27 cellular contexts compared by ENCODE assay signal in genomic region chr10:13296476-13296875, GRCh38.
"Had no signal": no experiment of that assay in that cellular context is flagged by ENCODE, and none has a peak within 500 bp of the region (broad histone marks: within the 10 kb centered on the region; RNA-seq: fewer than 3 reads in every experiment).

No MANE protein-coding gene starts in this region.

- DNase-seq: activated CD4-positive, alpha-beta T cell treated with anti-CD3 and anti-CD28 coated beads, Interleukin-2, amount 10 ng/mL, durations not matched to agents 24 days and 14 days; activated CD4-positive, alpha-beta T cell treated with anti-CD3 and anti-CD28 coated beads, Interleukin-2, amount 50 U/mL, for 4 hours; activated CD8-positive, alpha-beta T cell treated with anti-CD3 and anti-CD28 coated beads for 36 hours; activated effector memory CD4-positive, alpha-beta T cell treated with Interleukin-2 at 50 U/mL for 16 hours; activated naive CD4-positive, alpha-beta T cell treated with anti-CD3 and anti-CD28 coated beads, Interleukin-2, amount 10 ng/mL, durations not matched to agents 7 days and 5 days; activated T-cell treated with anti-CD3 and anti-CD28 coated beads, Interleukin-2, amount 50 U/mL, for 4 hours; amniotic stem cell; aorta; brain microvascular endothelial cell; central memory CD4-positive, alpha-beta T cell; NCI-H1105; NCI-H1417 treated with DMSO at 0.1 percent for 48 hours; NCI-H1930; NCI-H2081 treated with DMSO at 0.1 percent for 48 hours; NCI-H345; NCI-H524 treated with DMSO at 0.1 percent for 48 hours; SIG-M5; T-cell; T-helper 17 cell; WERI-Rb-1 had no signal

- H3K4me2 ChIP-seq: KMS-11 had no signal

- H3K27ac Mint-ChIP-seq: activated CD4-positive, alpha-beta T cell treated with anti-CD3 and anti-CD28 coated beads, Interleukin-2, amount 10 ng/mL, durations not matched to agents 24 days and 14 days; activated CD8-positive, alpha-beta T cell treated with anti-CD3 and anti-CD28 coated beads for 36 hours; activated naive CD4-positive, alpha-beta T cell treated with anti-CD3 and anti-CD28 coated beads, Interleukin-2, amount 10 ng/mL, durations not matched to agents 7 days and 5 days; activated naive CD8-positive, alpha-beta T cell; activated T-helper 1 cell treated with anti-CD3 and anti-CD28 coated beads, Interleukin-12 subunit alpha, Interleukin-12 subunit beta, Interleukin-2, Interleukin-4 antibody, amounts not matched to agents 30 ng/mL and 10 ng/mL and 1 ng/mL, durations not matched to agents 14 hours and 24 hours and 36 hours; T-helper 17 cell had no signal

- H3K27me3 ChIP-seq: brain microvascular endothelial cell had no signal

- H3K27ac ChIP-seq: brain microvascular endothelial cell, KMS-11, RWPE1, WERI-Rb-1 had no signal

- H3K9me3 Mint-ChIP-seq: activated CD4-positive, alpha-beta T cell treated with anti-CD3 and anti-CD28 coated beads, Interleukin-2, amount 10 ng/mL, durations not matched to agents 24 days and 14 days; activated CD8-positive, alpha-beta T cell treated with anti-CD3 and anti-CD28 coated beads for 36 hours; activated naive CD4-positive, alpha-beta T cell treated with anti-CD3 and anti-CD28 coated beads, Interleukin-2, amount 10 ng/mL, durations not matched to agents 7 days and 5 days; activated T-cell treated with anti-CD3 and anti-CD28 coated beads, Interleukin-2, amount 50 U/mL, for 4 hours; activated T-helper 1 cell treated with anti-CD3 and anti-CD28 coated beads, Interleukin-12 subunit alpha, Interleukin-12 subunit beta, Interleukin-2, Interleukin-4 antibody, amounts not matched to agents 30 ng/mL and 10 ng/mL and 1 ng/mL, durations not matched to agents 14 hours and 24 hours and 36 hours; T-cell had no signal

- H3K27me3 Mint-ChIP-seq: activated CD4-positive, alpha-beta T cell treated with anti-CD3 and anti-CD28 coated beads, Interleukin-2, amount 10 ng/mL, durations not matched to agents 24 days and 14 days; activated CD8-positive, alpha-beta T cell treated with anti-CD3 and anti-CD28 coated beads for 36 hours; activated naive CD4-positive, alpha-beta T cell treated with anti-CD3 and anti-CD28 coated beads, Interleukin-2, amount 10 ng/mL, durations not matched to agents 7 days and 5 days; activated naive CD8-positive, alpha-beta T cell; T-cell; T-helper 17 cell had no signal

- ATAC-seq: activated CD8-positive, alpha-beta T cell treated with anti-CD3 and anti-CD28 coated beads for 36 hours; activated T-cell treated with anti-CD3 and anti-CD28 coated beads, Interleukin-2, amount 50 U/mL, for 4 hours; Panc1; Right ventricle myocardium inferior; SK-N-SH treated with all-trans-retinoic acid at 6 μM for 48 hours; T-cell; T-helper 17 cell had no signal

- H3K36me3 ChIP-seq: brain microvascular endothelial cell, WERI-Rb-1 had no signal

- H3K9ac ChIP-seq: KMS-11 had no signal

- H3K4me3 Mint-ChIP-seq: activated CD4-positive, alpha-beta T cell treated with anti-CD3 and anti-CD28 coated beads, Interleukin-2, amount 10 ng/mL, durations not matched to agents 24 days and 14 days; activated CD8-positive, alpha-beta T cell treated with anti-CD3 and anti-CD28 coated beads for 36 hours; activated naive CD4-positive, alpha-beta T cell treated with anti-CD3 and anti-CD28 coated beads, Interleukin-2, amount 10 ng/mL, durations not matched to agents 7 days and 5 days; activated naive CD8-positive, alpha-beta T cell; activated T-cell treated with anti-CD3 and anti-CD28 coated beads, Interleukin-2, amount 50 U/mL, for 4 hours; activated T-helper 1 cell treated with anti-CD3 and anti-CD28 coated beads, Interleukin-12 subunit alpha, Interleukin-12 subunit beta, Interleukin-2, Interleukin-4 antibody, amounts not matched to agents 30 ng/mL and 10 ng/mL and 1 ng/mL, durations not matched to agents 14 hours and 24 hours and 36 hours; T-cell; T-helper 17 cell had no signal
